In the genomic region with DNA sequence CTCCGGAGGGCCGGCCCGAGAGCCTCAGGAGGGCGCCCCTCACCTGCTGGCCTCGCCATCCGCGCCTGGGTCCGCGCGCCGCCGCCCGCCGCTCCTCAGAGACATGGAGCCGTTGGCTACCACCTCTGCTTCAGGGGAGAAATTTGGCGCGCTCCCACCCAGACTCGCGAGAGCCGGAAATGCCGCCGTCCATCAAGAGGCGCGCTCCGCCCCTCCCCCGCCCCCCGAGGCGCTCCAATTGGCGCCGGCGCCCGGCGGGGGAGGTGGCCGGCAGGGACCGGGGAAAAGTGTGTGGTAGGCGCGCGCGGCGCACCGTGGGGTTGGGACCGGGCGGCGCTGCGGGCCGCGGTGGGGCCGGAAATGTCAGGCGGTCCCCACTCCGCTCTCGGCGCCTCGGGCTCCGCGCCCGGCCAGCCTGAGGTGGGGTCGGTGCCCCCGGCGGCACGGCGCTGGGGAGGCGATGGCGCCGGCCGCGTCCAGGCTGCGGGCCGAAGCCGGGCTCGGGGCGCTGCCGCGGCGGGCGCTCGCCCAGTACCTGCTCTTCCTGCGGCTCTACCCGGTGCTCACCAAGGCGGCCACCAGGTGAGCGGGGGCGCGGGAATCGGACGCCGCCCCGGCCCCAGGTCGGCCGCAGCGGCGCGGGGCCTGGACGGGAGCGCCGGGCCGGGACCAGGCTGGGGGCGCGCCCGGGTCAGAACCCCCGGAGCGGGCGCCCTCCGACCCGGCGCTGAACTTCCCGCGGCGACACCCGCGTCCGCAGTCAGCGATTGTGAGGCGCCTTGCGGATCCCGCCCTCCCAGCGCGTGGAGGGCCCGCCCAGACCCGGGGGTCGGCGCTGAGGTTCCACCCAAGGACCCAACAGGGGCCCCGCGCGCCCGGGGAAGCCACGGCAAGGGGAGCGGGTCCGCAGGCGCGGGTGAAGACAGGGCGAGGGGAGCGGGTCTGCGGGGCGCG, we compare ENCODE assay signal across 8 cellular contexts. TPM values are rescaled to one million over a fixed set of nuclear protein-coding genes. Genes with fewer than 3 reads are reported as not detected.
DNase-seq lines count a peak whose midpoint lies in the region; ATAC-seq and TF ChIP-seq lines count a peak whose summit lies in the region.

A gene with protein sequence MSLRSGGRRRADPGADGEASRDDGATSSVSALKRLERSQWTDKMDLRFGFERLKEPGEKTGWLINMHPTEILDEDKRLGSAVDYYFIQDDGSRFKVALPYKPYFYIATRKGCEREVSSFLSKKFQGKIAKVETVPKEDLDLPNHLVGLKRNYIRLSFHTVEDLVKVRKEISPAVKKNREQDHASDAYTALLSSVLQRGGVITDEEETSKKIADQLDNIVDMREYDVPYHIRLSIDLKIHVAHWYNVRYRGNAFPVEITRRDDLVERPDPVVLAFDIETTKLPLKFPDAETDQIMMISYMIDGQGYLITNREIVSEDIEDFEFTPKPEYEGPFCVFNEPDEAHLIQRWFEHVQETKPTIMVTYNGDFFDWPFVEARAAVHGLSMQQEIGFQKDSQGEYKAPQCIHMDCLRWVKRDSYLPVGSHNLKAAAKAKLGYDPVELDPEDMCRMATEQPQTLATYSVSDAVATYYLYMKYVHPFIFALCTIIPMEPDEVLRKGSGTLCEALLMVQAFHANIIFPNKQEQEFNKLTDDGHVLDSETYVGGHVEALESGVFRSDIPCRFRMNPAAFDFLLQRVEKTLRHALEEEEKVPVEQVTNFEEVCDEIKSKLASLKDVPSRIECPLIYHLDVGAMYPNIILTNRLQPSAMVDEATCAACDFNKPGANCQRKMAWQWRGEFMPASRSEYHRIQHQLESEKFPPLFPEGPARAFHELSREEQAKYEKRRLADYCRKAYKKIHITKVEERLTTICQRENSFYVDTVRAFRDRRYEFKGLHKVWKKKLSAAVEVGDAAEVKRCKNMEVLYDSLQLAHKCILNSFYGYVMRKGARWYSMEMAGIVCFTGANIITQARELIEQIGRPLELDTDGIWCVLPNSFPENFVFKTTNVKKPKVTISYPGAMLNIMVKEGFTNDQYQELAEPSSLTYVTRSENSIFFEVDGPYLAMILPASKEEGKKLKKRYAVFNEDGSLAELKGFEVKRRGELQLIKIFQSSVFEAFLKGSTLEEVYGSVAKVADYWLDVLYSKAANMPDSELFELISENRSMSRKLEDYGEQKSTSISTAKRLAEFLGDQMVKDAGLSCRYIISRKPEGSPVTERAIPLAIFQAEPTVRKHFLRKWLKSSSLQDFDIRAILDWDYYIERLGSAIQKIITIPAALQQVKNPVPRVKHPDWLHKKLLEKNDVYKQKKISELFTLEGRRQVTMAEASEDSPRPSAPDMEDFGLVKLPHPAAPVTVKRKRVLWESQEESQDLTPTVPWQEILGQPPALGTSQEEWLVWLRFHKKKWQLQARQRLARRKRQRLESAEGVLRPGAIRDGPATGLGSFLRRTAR (N-terminal part only) (minus strand): TSS at position 132 of the 954 bp plus-strand sequence. CDS start 27 bp downstream, at position 105.
A gene (plus strand): TSS at position 377 of the 954 bp plus-strand sequence. CDS start 84 bp downstream, at position 461.

- DNase-seq in DMS153 (lab: John Stamatoyannopoulos, UW) (peak; percentile 91), OCI-LY7 (ENCODE audit: low spot score) (peak; percentile 98), epithelial cell of esophagus (ENCODE audit: low read depth) (peak; percentile 95)
- peak; percentile 98 for DNase-seq in activated CD8-positive, alpha-beta memory T cell treated with anti-CD3 and anti-CD28 coated beads, Interleukin-2, amount 50 U/mL, for 48 hours
- DNase-seq in stimulated activated CD8-positive, alpha-beta memory T cell treated with anti-CD3 and anti-CD28 coated beads, Interleukin-2, amount 100 ng/mL, for 48 hours (ENCODE audit: low read depth in 2 of 2): peak; percentile 95 to 96

- H3K4me1 Mint-ChIP-seq in IgD-negative memory B cell: peaks cover 8 to 14% (median 8%) of the 10 kb centered on the region in 3 donors

- H3K36me3 ChIP-seq in OCI-LY7 (ENCODE audit: insufficient read depth, low read length): peaks cover 45% of the 10 kb centered on the region

- H3K9me3 ChIP-seq in OCI-LY7 (ENCODE audit: low read length) (no peaks in the 10 kb centered on the region), mononuclear cell (ENCODE audit: low read depth, low read length) (no peaks in the 10 kb centered on the region)

- peaks cover 54% of the 10 kb centered on the region for H3K79me2 ChIP-seq in OCI-LY7 (ENCODE audit: insufficient read depth, low read depth, low read length)

- POLR2A ChIA-PET in OCI-LY7 (lab: Charles Lee): interaction anchor here (0.6 kb wide), 1 partner anchor 443 kb away, joined by 3 read pairs; no protein-coding TSS in a partner anchor

- peak within 1 kb of the TSS; percentile 98 for H3K4me3 ChIP-seq in OCI-LY7 (ENCODE audit: low read depth, low read length, poor library complexity, severe bottlenecking)
- peak within 1 kb of the TSS; percentile 49 for H3K4me3 ChIP-seq in epithelial cell of esophagus (ENCODE audit: low read length)
- peak within 1 kb of the TSS; percentile 63 for H3K4me3 ChIP-seq in mononuclear cell (ENCODE audit: low read length)

- H3K36me3 Mint-ChIP-seq in IgD-negative memory B cell: no peaks in the 10 kb centered on the region

- CTCF ChIA-PET in OCI-LY7 (lab: Charles Lee; ENCODE audit: unreplicated experiment): no interaction called here

- ATAC-seq in GM21576 (IDR thresholded peaks at IDR 0.05; ENCODE audit: unreplicated experiment): peak; percentile 89

- H3K27ac ChIP-seq in OCI-LY7 (ENCODE audit: low read depth, low read length, poor library complexity, severe bottlenecking): peak within 1 kb of the TSS; percentile 74

- no peaks in the 10 kb centered on the region for H3K9me3 Mint-ChIP-seq in IgD-negative memory B cell

- no peaks in the 10 kb centered on the region for H3K27me3 Mint-ChIP-seq in IgD-negative memory B cell

- peaks cover 25% of the 10 kb centered on the region for H3K4me1 ChIP-seq in OCI-LY7 (ENCODE audit: insufficient read depth, low read length, poor library complexity, severe bottlenecking)
- peaks cover 14% of the 10 kb centered on the region for H3K4me1 ChIP-seq in mononuclear cell (ENCODE audit: insufficient read depth, low read length)

- H2AFZ ChIP-seq in OCI-LY7 (ENCODE audit: low read length): no peak within 1 kb of the TSS

- H3K4me2 ChIP-seq in OCI-LY7 (ENCODE audit: low read length): peak within 1 kb of the TSS; percentile 73

- peak within 1 kb of the TSS in 1 of 3 donors; percentile 39 for H3K27ac Mint-ChIP-seq in IgD-negative memory B cell

- H3K27me3 ChIP-seq in mononuclear cell (ENCODE audit: insufficient read depth, low read length): no peaks in the 10 kb centered on the region

- intact Hi-C loops in OCI-LY7 (cut with micrococcal nuclease; ENCODE audit: unreplicated experiment): loop anchor here (2.0 kb wide), 1 partner anchor 23 kb away; a partner anchor contains a TSS

- no TSS peak for BruUV-seq in OCI-LY7 (replicated peaks; lab: Mats Ljungman, UMichigan)

- H3K9me2 ChIP-seq in OCI-LY7 (ENCODE audit: insufficient read depth, low read length): no peaks in the 10 kb centered on the region

- H3K4me3 Mint-ChIP-seq in IgD-negative memory B cell: peak within 1 kb of the TSS; percentile 86 to 93 (median 91)

- H4K20me1 ChIP-seq in OCI-LY7 (ENCODE audit: insufficient read depth, low read length): peaks cover 22% of the 10 kb centered on the region

- TF ChIP-seq CTCF in OCI-LY7 (conservative IDR thresholded peaks at IDR 0.05; ENCODE audit: low read length) (no peak), epithelial cell of esophagus (IDR thresholded peaks at IDR 0.05; ENCODE audit: insufficient read depth, low read depth, low read length, missing control alignments) (no peak)

RNA-seq across cellular contexts. Expression of the first gene that starts in this region (rescaled TPM):
- polyA plus RNA-seq in IgD-negative memory B cell: 3.4 TPM
- total RNA-seq in OCI-LY7 (2014; rRNA removed; shearing (Covaris generic)): 157 and 159 TPM in 2 replicates
- 230 and 255 TPM in 2 replicates for total RNA-seq in OCI-LY7 (2022)
- total RNA-seq in mononuclear cell: 19.6 TPM

RNA-seq across cellular contexts. Expression of the second gene that starts in this region (rescaled TPM):
- polyA plus RNA-seq in IgD-negative memory B cell: 6.2 TPM
- 97.3 and 103 TPM in 2 replicates for total RNA-seq in OCI-LY7 (2014; rRNA removed; shearing (Covaris generic))
- total RNA-seq in OCI-LY7 (2022) (58.1 and 62.4 TPM in 2 replicates), mononuclear cell (3.0 TPM)

Comparison
In these comparisons a context has a peak if more than half of its experiments do, and no peak if none do; other contexts are left out.
1. Peak in every context shown above with its lines: DNase-seq, ATAC-seq, H3K4me3 ChIP-seq and H3K27ac ChIP-seq.
2. RNA of the second gene that starts in this region (total RNA-seq): 58.1 to 103 TPM in OCI-LY7; 3.0 TPM in mononuclear cell (single experiment); every median in the first group is over 10 times any median in the second.